ENCODE assay signal across 8 cellular contexts in genomic region chr17:82174042-82174857, GRCh38. TPM values are rescaled to one million over a fixed set of nuclear protein-coding genes. Genes with fewer than 3 reads are reported as not detected.
DNase-seq lines count a peak whose midpoint lies in the region; ATAC-seq and TF ChIP-seq lines count a peak whose summit lies in the region.
"Not testable (repeated sequence)": the region's sequence is repeated elsewhere in the genome, so short reads cannot be mapped to it uniquely, and the experiment has no call there.

No MANE protein-coding gene starts in this region.

- H3K27me3 ChIP-seq in BLaER1; parathyroid adenoma (ENCODE audit: control insufficient read depth, insufficient read depth, low read length): not testable (repeated sequence)
- H3K27me3 ChIP-seq in H9 (ENCODE audit: insufficient read depth, low read length): peaks cover 75% of the 10 kb centered on the region
- peaks cover 74% of the 10 kb centered on the region for H3K27me3 ChIP-seq in NT2/D1 (ENCODE audit: insufficient read depth, insufficient read length)
- peaks cover 100% of the 10 kb centered on the region for H3K27me3 ChIP-seq in iPS-20b (ENCODE audit: insufficient read depth, low read length)

- not testable (repeated sequence) for H3K9me3 ChIP-seq in BLaER1; H9 (ENCODE audit: control insufficient read depth, low read depth, low read length); NT2/D1 (ENCODE audit: insufficient read depth, low read length); iPS-20b (ENCODE audit: insufficient read depth, low read depth, low read length); mesodermal cell (ENCODE audit: control insufficient read depth, low read length); parathyroid adenoma (ENCODE audit: control insufficient read depth, low read length)

- not testable (repeated sequence) for H3K4ac ChIP-seq in H9 (ENCODE audit: low read depth, low read length)

- WGBS in H9 (ENCODE audit: extremely low coverage, insufficient read length, low lambda C conversion rate): no CpG with 5 or more reads among the region's 17 CpGs
- WGBS in mesodermal cell (ENCODE audit: insufficient coverage in 2 of 2), 2 experiments: 21 to 23% methylated on average over 12 to 13 of the region's 17 CpGs

- not testable (repeated sequence) for H4K5ac ChIP-seq in H9 (ENCODE audit: insufficient read length, low read depth, low read length)

- not testable (repeated sequence) for H2BK5ac ChIP-seq in H9 (ENCODE audit: insufficient read length, low read length)

- ATAC-seq in WTC11: peak; percentile 67

- H4K8ac ChIP-seq in H9 (replicated peaks; ENCODE audit: insufficient read length, low read depth, low read length): not testable (repeated sequence)

- H3K56ac ChIP-seq in H9 (ENCODE audit: insufficient read length, low read depth, low read length): not testable (repeated sequence)

- POLR2A ChIA-PET in WTC11 (lab: Charles Lee): not testable (repeated sequence)

- not testable (repeated sequence) for H3K27ac ChIP-seq in BLaER1; H9 (ENCODE audit: insufficient read length, low read depth, low read length); iPS-20b (ENCODE audit: low read length)
- H3K27ac ChIP-seq in mesodermal cell (ENCODE audit: low read depth, low read length, severe bottlenecking): peak overlapping the region; percentile 36
- H3K27ac ChIP-seq in parathyroid adenoma: peak overlapping the region; percentile 68

- not testable (repeated sequence) for H3K9me3 Mint-ChIP-seq in H9; WTC11; endothelial cell (ENCODE audit: unreplicated experiment)

- DNase-seq in H9: peak; percentile 61
- DNase-seq in NT2/D1 (ENCODE audit: low read depth, low spot score): peak; percentile 42
- DNase-seq in WTC11 (ENCODE audit: low spot score): peak; percentile 32
- not testable (repeated sequence) for DNase-seq in endothelial cell (ENCODE audit: low spot score)

- not testable (repeated sequence) for H3K79me2 ChIP-seq in H9 (ENCODE audit: insufficient read depth, low read length); parathyroid adenoma

- H2AK5ac ChIP-seq in H9 (ENCODE audit: insufficient read length, low read length): not testable (repeated sequence)

- not testable (repeated sequence) for TF ChIP-seq CTCF in H9 (conservative IDR thresholded peaks at IDR 0.05); WTC11 (IDR thresholded peaks at IDR 0.05); endothelial cell (IDR thresholded peaks at IDR 0.05; ENCODE audit: unreplicated experiment); parathyroid adenoma (IDR thresholded peaks at IDR 0.05)

- not testable (repeated sequence) for H2BK120ac ChIP-seq in H9 (ENCODE audit: low read depth, low read length, poor library complexity, severe bottlenecking)

- not testable (repeated sequence) for H4K20me1 ChIP-seq in BLaER1; H9 (ENCODE audit: control insufficient read depth, insufficient read depth, insufficient read length)

- H3K23ac ChIP-seq in H9 (ENCODE audit: insufficient read length, low read depth, low read length): not testable (repeated sequence)

- H3K36me3 Mint-ChIP-seq in H9 (ENCODE audit: insufficient read depth in 1 of 3, low read depth in 3 of 3): peaks cover 29 to 36% (median 34%) of the 10 kb centered on the region in 3 experiments
- peaks cover 43% of the 10 kb centered on the region for H3K36me3 Mint-ChIP-seq in WTC11
- peaks cover 56% of the 10 kb centered on the region for H3K36me3 Mint-ChIP-seq in endothelial cell (ENCODE audit: low read depth, unreplicated experiment)

- H3K4me1 Mint-ChIP-seq in H9 (peaks cover 33 to 39% of the 10 kb centered on the region in 2 experiments), WTC11 (peaks cover 32% of the 10 kb centered on the region), endothelial cell (ENCODE audit: unreplicated experiment) (peaks cover 17% of the 10 kb centered on the region)

- H3T11ph ChIP-seq in H9 (ENCODE audit: low read length): not testable (repeated sequence)

- not testable (repeated sequence) for H3K23me2 ChIP-seq in H9 (ENCODE audit: insufficient read length, low read depth, low read length, poor library complexity, severe bottlenecking)

- peaks cover 58% of the 10 kb centered on the region for H3K4me1 ChIP-seq in BLaER1
- not testable (repeated sequence) for H3K4me1 ChIP-seq in H9 (ENCODE audit: insufficient read depth, low read length)
- H3K4me1 ChIP-seq in NT2/D1 (ENCODE audit: insufficient read depth, insufficient read length): peaks cover 12% of the 10 kb centered on the region
- peaks cover 18% of the 10 kb centered on the region for H3K4me1 ChIP-seq in iPS-20b (ENCODE audit: insufficient read depth, low read length)
- H3K4me1 ChIP-seq in mesodermal cell (ENCODE audit: control insufficient read depth, insufficient read depth, low read length, poor library complexity, severe bottlenecking): peaks cover 19% of the 10 kb centered on the region
- H3K4me1 ChIP-seq in parathyroid adenoma: peaks cover 53% of the 10 kb centered on the region

- CTCF ChIA-PET in WTC11 (lab: Charles Lee): interaction anchor here (0.9 to 3.0 kb wide), 6 partner anchors 20 to 177 kb away, joined by 3 to 8 read pairs (median 4); partner anchors contain the start of gene DCXR

- not testable (repeated sequence) for H3K14ac ChIP-seq in H9 (ENCODE audit: insufficient read depth, low read length)

- not testable (repeated sequence) for H3K18ac ChIP-seq in H9 (ENCODE audit: insufficient read length, low read depth, low read length)

- H2BK12ac ChIP-seq in H9 (ENCODE audit: insufficient read length, low read depth, low read length): not testable (repeated sequence)

- H3K27me3 Mint-ChIP-seq in H9 (ENCODE audit: low read depth): peaks cover 100% of the 10 kb centered on the region
- H3K27me3 Mint-ChIP-seq in WTC11 (ENCODE audit: low read depth): peaks cover 100% of the 10 kb centered on the region
- H3K27me3 Mint-ChIP-seq in endothelial cell (ENCODE audit: unreplicated experiment): peaks cover 18% of the 10 kb centered on the region

- H3K4me3 Mint-ChIP-seq in H9: peak overlapping the region; percentile 35 to 73
- H3K4me3 Mint-ChIP-seq in WTC11: peak overlapping the region; percentile 51
- peak overlapping the region; percentile 66 for H3K4me3 Mint-ChIP-seq in endothelial cell (ENCODE audit: unreplicated experiment)

- not testable (repeated sequence) for H2BK20ac ChIP-seq in H9 (ENCODE audit: low read depth, low read length, poor library complexity, severe bottlenecking)

- H3K4me3 ChIP-seq in BLaER1; NT2/D1 (ENCODE audit: insufficient read length, low read depth); mesodermal cell (ENCODE audit: extremely low read depth, insufficient read depth, low read length, poor library complexity, severe bottlenecking); parathyroid adenoma (ENCODE audit: low read depth, low read length): not testable (repeated sequence)
- H3K4me3 ChIP-seq in iPS-20b (ENCODE audit: low read length): peak overlapping the region; percentile 29; the same call in 1 of the 2 replicates

- H3K27ac Mint-ChIP-seq in H9: peak overlapping the region in 1 of 3 experiments; percentile 89; a peak in 3 of 7 replicates
- not testable (repeated sequence) for H3K27ac Mint-ChIP-seq in WTC11; endothelial cell (ENCODE audit: unreplicated experiment)

- H2AFZ ChIP-seq in H9 (ENCODE audit: low read length): not testable (repeated sequence)
- peak overlapping the region; percentile 59 for H2AFZ ChIP-seq in parathyroid adenoma

- H3K36me3 ChIP-seq in BLaER1: peaks cover 32% of the 10 kb centered on the region
- peaks cover 54% of the 10 kb centered on the region for H3K36me3 ChIP-seq in NT2/D1 (ENCODE audit: insufficient read depth, insufficient read length, low read length)
- H3K36me3 ChIP-seq in iPS-20b (ENCODE audit: insufficient read depth, low read depth, low read length); parathyroid adenoma (ENCODE audit: control insufficient read depth, insufficient read depth, low read length): not testable (repeated sequence)
- H3K36me3 ChIP-seq in mesodermal cell (ENCODE audit: control insufficient read depth, insufficient read depth, low read length): peaks cover 53% of the 10 kb centered on the region

- H2BK15ac ChIP-seq in H9 (ENCODE audit: low read depth, low read length): not testable (repeated sequence)

- not testable (repeated sequence) for H4K91ac ChIP-seq in H9 (ENCODE audit: insufficient read length, low read depth, low read length)

- H3K79me1 ChIP-seq in H9 (ENCODE audit: insufficient read depth, low read depth, low read length, poor library complexity, severe bottlenecking): not testable (repeated sequence)

- H3K9ac ChIP-seq in BLaER1; H9 (ENCODE audit: extremely low read depth, insufficient read length, low read length); iPS-20b (ENCODE audit: low read depth, low read length); parathyroid adenoma: not testable (repeated sequence)
- peak overlapping the region; percentile 26 for H3K9ac ChIP-seq in NT2/D1 (ENCODE audit: insufficient read length, low read depth)

- H3K4me2 ChIP-seq in BLaER1 (peak overlapping the region; percentile 23; the same call in 1 of the 2 replicates), H9 (ENCODE audit: insufficient read depth, insufficient read length, low read length) (peak overlapping the region; percentile 22), parathyroid adenoma (ENCODE audit: low read length) (peak overlapping the region; percentile 27)

RNA-seq across cellular contexts. Expression of gene CCDC57, which starts 38.4 kb away (rescaled TPM):
- total RNA-seq in H9 (2021) (11.0 and 14.6 TPM in 2 replicates), WTC11 (2021) (15.1 to 20.0 TPM (median 16.9 TPM) in 3 replicates), endothelial cell (ENCODE audit: unreplicated experiment) (37.2 TPM)
- 28.8 TPM for polyA plus RNA-seq in mesodermal cell (2013, experiment 1 of 2)
- 22.8 TPM for polyA plus RNA-seq in mesodermal cell (2013, experiment 2 of 2)

RNA-seq across cellular contexts. Expression of gene SLC16A3, which starts 54.6 kb away (rescaled TPM):
- total RNA-seq in H9 (2021) (26.0 and 28.4 TPM in 2 replicates), WTC11 (2021) (28.7 to 65.3 TPM (median 58.5 TPM) in 3 replicates), endothelial cell (ENCODE audit: unreplicated experiment) (76.2 TPM)
- 107 TPM for polyA plus RNA-seq in mesodermal cell (2013, experiment 1 of 2)
- polyA plus RNA-seq in mesodermal cell (2013, experiment 2 of 2): 93.4 TPM
